In genomic region chr14:53978194-53978593, GRCh38 we compare ENCODE assay signal across 26 cellular contexts. TPM values are rescaled to one million over a fixed set of nuclear protein-coding genes. Genes with fewer than 3 reads are reported as not detected.
"Had no signal": no experiment of that assay in that cellular context is flagged by ENCODE, and none has a peak within 500 bp of the region (broad histone marks: within the 10 kb centered on the region; RNA-seq: fewer than 3 reads in every experiment).

No MANE protein-coding gene starts in this region.

- H3K27ac ChIP-seq: brain microvascular endothelial cell, SK-N-MC, VCaP had no signal

- DNase-seq: activated CD4-positive, alpha-beta memory T cell treated with anti-CD3 and anti-CD28 coated beads, Interleukin-2, amount 10 ng/mL, durations not matched to agents 7 days and 5 days; activated CD4-positive, alpha-beta T cell treated with anti-CD3 and anti-CD28 coated beads for 36 hours; activated CD4-positive, alpha-beta T cell treated with anti-CD3 and anti-CD28 coated beads, Interleukin-2, amount 50 U/mL, for 1 hour; activated gamma-delta T cell treated with Interleukin-2 at 50 U/mL for 16 hours; activated naive CD4-positive, alpha-beta T cell treated with anti-CD3 and anti-CD28 coated beads, Interleukin-2, amount 10 ng/mL, durations not matched to agents 7 days and 5 days; activated naive CD8-positive, alpha-beta T cell treated with anti-CD3 and anti-CD28 coated beads for 36 hours; activated T-cell treated with anti-CD3 and anti-CD28 coated beads for 4 hours; activated T-cell treated with anti-CD3 and anti-CD28 coated beads, Interleukin-2, amount 50 U/mL, for 48 hours; brain microvascular endothelial cell; cerebellar nuclear complex; Kasumi-1; NCI-H1105 treated with DMSO at 0.1 percent for 48 hours; NCI-H1436 treated with DMSO at 0.1 percent for 48 hours; NCI-H187; NCI-H2081 treated with DMSO at 0.1 percent for 48 hours; NCI-H446; NCI-H524; PC-3; SIG-M5; T-helper 1 cell had no signal

- ATAC-seq: activated CD4-positive, alpha-beta T cell treated with anti-CD3 and anti-CD28 coated beads for 36 hours; activated T-helper 17 cell treated with anti-CD3 and anti-CD28 coated beads, Interleukin-2, amount 50 U/mL, for 72 hours; PC-3 had no signal

- H3K36me3 ChIP-seq: brain microvascular endothelial cell, cardiac muscle cell had no signal

- H3K4me1 Mint-ChIP-seq: activated CD4-positive, alpha-beta memory T cell treated with anti-CD3 and anti-CD28 coated beads, Interleukin-2, amount 10 ng/mL, durations not matched to agents 7 days and 5 days; activated CD4-positive, alpha-beta T cell treated with anti-CD3 and anti-CD28 coated beads for 36 hours; activated naive CD4-positive, alpha-beta T cell treated with anti-CD3 and anti-CD28 coated beads, Interleukin-2, amount 10 ng/mL, durations not matched to agents 7 days and 5 days; activated naive CD8-positive, alpha-beta T cell treated with anti-CD3 and anti-CD28 coated beads for 36 hours; activated T-helper 17 cell treated with anti-CD3 and anti-CD28 coated beads, Interleukin-2, amount 50 U/mL, for 72 hours had no signal

- FAIRE-seq: RCC 7860 had no signal

- H3K4me3 Mint-ChIP-seq: activated CD4-positive, alpha-beta memory T cell treated with anti-CD3 and anti-CD28 coated beads, Interleukin-2, amount 10 ng/mL, durations not matched to agents 7 days and 5 days; activated CD4-positive, alpha-beta T cell treated with anti-CD3 and anti-CD28 coated beads for 36 hours; activated naive CD4-positive, alpha-beta T cell treated with anti-CD3 and anti-CD28 coated beads, Interleukin-2, amount 10 ng/mL, durations not matched to agents 7 days and 5 days; activated naive CD8-positive, alpha-beta T cell treated with anti-CD3 and anti-CD28 coated beads for 36 hours; activated T-helper 17 cell treated with anti-CD3 and anti-CD28 coated beads, Interleukin-2, amount 50 U/mL, for 72 hours had no signal

- H3K27me3 Mint-ChIP-seq: activated CD4-positive, alpha-beta memory T cell treated with anti-CD3 and anti-CD28 coated beads, Interleukin-2, amount 10 ng/mL, durations not matched to agents 7 days and 5 days; activated naive CD4-positive, alpha-beta T cell treated with anti-CD3 and anti-CD28 coated beads, Interleukin-2, amount 10 ng/mL, durations not matched to agents 7 days and 5 days had no signal

- H3K4me3 ChIP-seq: cardiac muscle cell, SK-N-MC had no signal

- H3K36me3 Mint-ChIP-seq: activated naive CD4-positive, alpha-beta T cell treated with anti-CD3 and anti-CD28 coated beads, Interleukin-2, amount 10 ng/mL, durations not matched to agents 7 days and 5 days; activated naive CD8-positive, alpha-beta T cell treated with anti-CD3 and anti-CD28 coated beads for 36 hours had no signal

- H3K9me3 Mint-ChIP-seq: activated CD4-positive, alpha-beta memory T cell treated with anti-CD3 and anti-CD28 coated beads, Interleukin-2, amount 10 ng/mL, durations not matched to agents 7 days and 5 days; activated naive CD4-positive, alpha-beta T cell treated with anti-CD3 and anti-CD28 coated beads, Interleukin-2, amount 10 ng/mL, durations not matched to agents 7 days and 5 days; activated naive CD8-positive, alpha-beta T cell treated with anti-CD3 and anti-CD28 coated beads for 36 hours; activated T-helper 17 cell treated with anti-CD3 and anti-CD28 coated beads, Interleukin-2, amount 50 U/mL, for 72 hours had no signal

- H3K27ac Mint-ChIP-seq: activated CD4-positive, alpha-beta memory T cell treated with anti-CD3 and anti-CD28 coated beads, Interleukin-2, amount 10 ng/mL, durations not matched to agents 7 days and 5 days; activated CD4-positive, alpha-beta T cell treated with anti-CD3 and anti-CD28 coated beads for 36 hours; activated naive CD4-positive, alpha-beta T cell treated with anti-CD3 and anti-CD28 coated beads, Interleukin-2, amount 10 ng/mL, durations not matched to agents 7 days and 5 days; activated naive CD8-positive, alpha-beta T cell treated with anti-CD3 and anti-CD28 coated beads for 36 hours; activated T-helper 17 cell treated with anti-CD3 and anti-CD28 coated beads, Interleukin-2, amount 50 U/mL, for 72 hours had no signal

- H3K27me3 ChIP-seq: brain microvascular endothelial cell, cardiac muscle cell had no signal

RNA-seq across cellular contexts. Expression of gene BMP4, which starts 21.6 kb away (rescaled TPM):
- total RNA-seq: activated CD4-positive, alpha-beta T cell treated with anti-CD3 and anti-CD28 coated beads for 36 hours; activated CD8-positive, alpha-beta memory T cell treated with anti-CD3 and anti-CD28 coated beads for 36 hours; activated naive CD8-positive, alpha-beta T cell treated with anti-CD3 and anti-CD28 coated beads for 36 hours had no signal
